8 cellular contexts compared by ENCODE assay signal in the genomic region with DNA sequence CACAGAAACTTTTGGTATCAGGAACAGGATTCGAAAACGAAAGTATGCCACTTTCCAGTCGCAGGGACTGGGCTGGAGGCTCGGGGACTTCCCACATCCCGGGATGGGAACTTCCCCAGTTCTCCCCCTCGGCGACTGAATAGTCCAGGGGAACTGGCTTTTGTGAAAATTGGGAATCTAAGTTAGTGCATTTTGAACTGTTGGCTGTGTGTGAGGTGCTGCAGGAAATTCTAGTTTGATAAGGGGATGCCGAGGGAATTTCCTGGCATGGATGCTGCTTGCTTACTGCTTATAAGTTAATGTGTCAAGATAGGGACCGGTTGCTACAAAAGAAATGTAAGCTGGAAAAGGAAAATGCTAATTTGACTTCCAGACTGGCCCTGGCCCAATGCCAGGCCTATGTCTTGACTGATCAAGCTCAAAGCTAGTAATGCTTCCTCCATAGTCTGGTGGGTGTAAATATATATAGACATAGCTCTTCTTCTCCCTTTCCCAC.
DNase-seq lines count a peak whose midpoint lies in the region; FAIRE-seq and TF ChIP-seq lines count a peak whose summit lies in the region.

No MANE protein-coding gene starts in this region.

- TF ChIP-seq CTCF in BE2C (IDR thresholded peaks at IDR 0.05; ENCODE audit: low read depth, low read length) = no peak
- TF ChIP-seq CTCF in HL-60 (IDR thresholded peaks at IDR 0.05; ENCODE audit: insufficient read depth, low read length) = no peak
- TF ChIP-seq CTCF in astrocyte (IDR thresholded peaks at IDR 0.05; ENCODE audit: insufficient read depth, low read depth, low read length) = no peak
- no peak for TF ChIP-seq CTCF in testis (IDR thresholded peaks at IDR 0.05)

- no peak for FAIRE-seq in astrocyte (lab: Jason Lieb, UNC)

- peaks cover 13% of the 10 kb centered on the region for H3K4me1 Mint-ChIP-seq in astrocyte (ENCODE audit: low read depth, unreplicated experiment)

- no peaks in the 10 kb centered on the region for H3K9me3 ChIP-seq in BE2C
- H3K9me3 ChIP-seq in astrocyte (ENCODE audit: insufficient read depth, low read depth, low read length) = no peaks in the 10 kb centered on the region
- no peaks in the 10 kb centered on the region for H3K9me3 ChIP-seq in testis

- H3K79me2 ChIP-seq in astrocyte (ENCODE audit: insufficient read depth, low read length) = no peaks in the 10 kb centered on the region

- peaks cover under 1% of the 10 kb centered on the region for H3K9me3 Mint-ChIP-seq in astrocyte (ENCODE audit: unreplicated experiment)

- H3K4me3 ChIP-seq in BE2C (ENCODE audit: low read depth, low read length) = peak overlapping the region; percentile 86
- H3K4me3 ChIP-seq in HL-60 (replicated peaks; ENCODE audit: insufficient read depth, low read length) = peak overlapping the region; percentile 19
- H3K4me3 ChIP-seq in astrocyte (ENCODE audit: insufficient read depth, low read depth, low read length) = peak overlapping the region; percentile 61
- H3K4me3 ChIP-seq in testis = peak overlapping the region; percentile 36 to 41

- peak overlapping the region; percentile 91 for H2AFZ ChIP-seq in astrocyte (ENCODE audit: low read depth, low read length)

- H3K4me2 ChIP-seq in astrocyte (ENCODE audit: low read length) = peak overlapping the region; percentile 89

- H3K27ac ChIP-seq in HL-60 (replicated peaks) (no peak overlapping the region), astrocyte (ENCODE audit: low read depth, low read length) (no peak overlapping the region), testis (peak overlapping the region; percentile 46 to 87)

- no peak for TF ChIP-seq POLR2A in testis (IDR thresholded peaks at IDR 0.05)

- H4K20me1 ChIP-seq in astrocyte (ENCODE audit: insufficient read depth, low read length) = no peaks in the 10 kb centered on the region

- 1 to 2% methylated on average over 9 of the region's 9 CpGs for WGBS in testis, 2 donors

- DNase-seq in BE2C (peak; percentile 43), HL-60 (ENCODE audit: low read depth in 1 of 2, low spot score in 1 of 2) (no peak), astrocyte (ENCODE audit: low read depth) (peak; percentile 14), left kidney (ENCODE audit: low read depth, low spot score) (peak; percentile 24), testis (peak; percentile 65), NK-92 (lab: John Stamatoyannopoulos, UW; ENCODE audit: unreplicated experiment) (no peak), retina (no peak)
- no peak for DNase-seq in stimulated activated CD4-positive, alpha-beta T cell treated with anti-CD3 and anti-CD28 coated beads, Interleukin-2, amount 100 ng/mL, for 48 hours

- H3K27me3 ChIP-seq in BE2C (no peaks in the 10 kb centered on the region), HL-60 (ENCODE audit: insufficient read depth, poor library complexity, severe bottlenecking) (peaks cover 7% of the 10 kb centered on the region), astrocyte (ENCODE audit: insufficient read depth, low read length) (peaks cover 11% of the 10 kb centered on the region), testis (no peaks in the 10 kb centered on the region)

- no peak overlapping the region for H3K4me3 Mint-ChIP-seq in astrocyte (ENCODE audit: unreplicated experiment)

- no peak overlapping the region for H3K27ac Mint-ChIP-seq in astrocyte (ENCODE audit: unreplicated experiment)

- no peaks in the 10 kb centered on the region for H3K36me3 Mint-ChIP-seq in astrocyte (ENCODE audit: low read depth, unreplicated experiment)

- peaks cover 10% of the 10 kb centered on the region for H3K27me3 Mint-ChIP-seq in astrocyte (ENCODE audit: low read depth, unreplicated experiment)

- intact Hi-C loops in testis (cut with DNase I; ENCODE audit: low total_unique reads) = no loop called here

- no peaks in the 10 kb centered on the region; the same call in 1 of the 2 replicates for H3K4me1 ChIP-seq in BE2C
- H3K4me1 ChIP-seq in astrocyte (ENCODE audit: insufficient read depth, low read length) = no peaks in the 10 kb centered on the region
- H3K4me1 ChIP-seq in testis = peaks cover 4% of the 10 kb centered on the region

- H3K36me3 ChIP-seq in BE2C = no peaks in the 10 kb centered on the region
- H3K36me3 ChIP-seq in astrocyte (ENCODE audit: insufficient read depth, low read length) = no peaks in the 10 kb centered on the region
- H3K36me3 ChIP-seq in testis (ENCODE audit: low read depth, missing control alignments) = no peaks in the 10 kb centered on the region

- peak overlapping the region; percentile 62 for H3K9ac ChIP-seq in astrocyte (ENCODE audit: low read length)

Comparison
In these comparisons a context has a peak if more than half of its experiments do, and no peak if none do; other contexts are left out.
1. DNase-seq: peak in BE2C (single experiment), astrocyte (single experiment), left kidney (single experiment) and testis (single experiment); none in HL-60 (0 of 2), NK-92 (single experiment), stimulated activated CD4-positive, alpha-beta T cell treated with anti-CD3 and anti-CD28 coated beads, Interleukin-2, amount 100 ng/mL, for 48 hours (0 of 2) and retina (single experiment).
2. H3K4me3 ChIP-seq: peak in every context shown above with its lines; median percentile 86 in BE2C; 61 in astrocyte; 38 in testis; 19 in HL-60.
3. H3K27ac ChIP-seq: peak in testis (2 of 2); none in HL-60 (single experiment) and astrocyte (single experiment).